ENCODE assay signal across 8 cellular contexts in genomic region chr18:12376718-12377555, GRCh38. TPM values are rescaled to one million over a fixed set of nuclear protein-coding genes. Genes with fewer than 3 reads are reported as not detected.
A peak's percentile ranks its signal among the peaks of the same experiment; 100 is the strongest.
DNase-seq lines count a peak whose midpoint lies in the region; ATAC-seq and TF ChIP-seq lines count a peak whose summit lies in the region.

Gene AFG3L2 (minus strand): TSS chr18:12377227. CDS start chr18:12377082, 145 bp downstream.

- peak; percentile 94 for ATAC-seq in GM21737 (IDR thresholded peaks at IDR 0.05; ENCODE audit: unreplicated experiment)

- H3K36me3 Mint-ChIP-seq in activated T-cell treated with anti-CD3 and anti-CD28 coated beads, Interleukin-2, amount 50 U/mL, for 24 hours (ENCODE audit: low read depth) = peaks cover 47% of the 10 kb centered on the region

- no peaks in the 10 kb centered on the region for H3K27me3 Mint-ChIP-seq in activated T-cell treated with anti-CD3 and anti-CD28 coated beads, Interleukin-2, amount 50 U/mL, for 24 hours

- DNase-seq in DMS53 treated with DMSO at 0.1 percent for 48 hours (lab: John Stamatoyannopoulos, UW; ENCODE audit: unreplicated experiment) (peak; percentile 99), KG1 (lab: John Stamatoyannopoulos, UW) (peak; percentile 99), erythroblast (lab: John Stamatoyannopoulos, UW) (peak; percentile 100)
- DNase-seq in activated T-cell treated with anti-CD3 and anti-CD28 coated beads, Interleukin-2, amount 50 U/mL, for 24 hours = peak; percentile 100
- DNase-seq in stimulated activated CD8-positive, alpha-beta memory T cell treated with anti-CD3 and anti-CD28 coated beads, Interleukin-4, amount 100 ng/mL, for 48 hours = peak; percentile 100

- no peaks in the 10 kb centered on the region for H3K36me3 ChIP-seq in mucosa of stomach (ENCODE audit: control insufficient read depth, insufficient read depth, low read length)

- peaks cover 40% of the 10 kb centered on the region for H3K4me1 ChIP-seq in mucosa of stomach (ENCODE audit: control insufficient read depth, insufficient read depth, low read length)

- H3K9me3 ChIP-seq in mucosa of stomach (ENCODE audit: control insufficient read depth, low read length) = no peaks in the 10 kb centered on the region

- TF ChIP-seq POLR2A in erythroblast (IDR thresholded peaks at IDR 0.05; ENCODE audit: low read length) = peak; percentile 97

- peak within 1 kb of the TSS; percentile 93 for H3K4me3 Mint-ChIP-seq in activated T-cell treated with anti-CD3 and anti-CD28 coated beads, Interleukin-2, amount 50 U/mL, for 24 hours

- H3K4me3 ChIP-seq in mucosa of stomach (ENCODE audit: low read length) = peak within 1 kb of the TSS; percentile 92

- H3K4me1 Mint-ChIP-seq in activated T-cell treated with anti-CD3 and anti-CD28 coated beads, Interleukin-2, amount 50 U/mL, for 24 hours (ENCODE audit: low read depth) = peaks cover 41% of the 10 kb centered on the region

- H3K9ac ChIP-seq in mucosa of stomach (ENCODE audit: low read length) = peak within 1 kb of the TSS; percentile 94

- peak within 1 kb of the TSS; percentile 98 for H3K27ac Mint-ChIP-seq in activated T-cell treated with anti-CD3 and anti-CD28 coated beads, Interleukin-2, amount 50 U/mL, for 24 hours

- no peaks in the 10 kb centered on the region for H3K27me3 ChIP-seq in mucosa of stomach (ENCODE audit: control insufficient read depth, insufficient read depth, low read length)

- no peaks in the 10 kb centered on the region for H3K9me3 Mint-ChIP-seq in activated T-cell treated with anti-CD3 and anti-CD28 coated beads, Interleukin-2, amount 50 U/mL, for 24 hours

TF ChIP-seq in PFSK-1, 5 proteins besides CTCF, POLR2A, EP300 and RAD21:
- TF ChIP-seq, protein P1, sequence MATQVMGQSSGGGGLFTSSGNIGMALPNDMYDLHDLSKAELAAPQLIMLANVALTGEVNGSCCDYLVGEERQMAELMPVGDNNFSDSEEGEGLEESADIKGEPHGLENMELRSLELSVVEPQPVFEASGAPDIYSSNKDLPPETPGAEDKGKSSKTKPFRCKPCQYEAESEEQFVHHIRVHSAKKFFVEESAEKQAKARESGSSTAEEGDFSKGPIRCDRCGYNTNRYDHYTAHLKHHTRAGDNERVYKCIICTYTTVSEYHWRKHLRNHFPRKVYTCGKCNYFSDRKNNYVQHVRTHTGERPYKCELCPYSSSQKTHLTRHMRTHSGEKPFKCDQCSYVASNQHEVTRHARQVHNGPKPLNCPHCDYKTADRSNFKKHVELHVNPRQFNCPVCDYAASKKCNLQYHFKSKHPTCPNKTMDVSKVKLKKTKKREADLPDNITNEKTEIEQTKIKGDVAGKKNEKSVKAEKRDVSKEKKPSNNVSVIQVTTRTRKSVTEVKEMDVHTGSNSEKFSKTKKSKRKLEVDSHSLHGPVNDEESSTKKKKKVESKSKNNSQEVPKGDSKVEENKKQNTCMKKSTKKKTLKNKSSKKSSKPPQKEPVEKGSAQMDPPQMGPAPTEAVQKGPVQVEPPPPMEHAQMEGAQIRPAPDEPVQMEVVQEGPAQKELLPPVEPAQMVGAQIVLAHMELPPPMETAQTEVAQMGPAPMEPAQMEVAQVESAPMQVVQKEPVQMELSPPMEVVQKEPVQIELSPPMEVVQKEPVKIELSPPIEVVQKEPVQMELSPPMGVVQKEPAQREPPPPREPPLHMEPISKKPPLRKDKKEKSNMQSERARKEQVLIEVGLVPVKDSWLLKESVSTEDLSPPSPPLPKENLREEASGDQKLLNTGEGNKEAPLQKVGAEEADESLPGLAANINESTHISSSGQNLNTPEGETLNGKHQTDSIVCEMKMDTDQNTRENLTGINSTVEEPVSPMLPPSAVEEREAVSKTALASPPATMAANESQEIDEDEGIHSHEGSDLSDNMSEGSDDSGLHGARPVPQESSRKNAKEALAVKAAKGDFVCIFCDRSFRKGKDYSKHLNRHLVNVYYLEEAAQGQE (IDR thresholded peaks at IDR 0.05; ENCODE audit: insufficient read depth in 1 of 2, low read depth in 2 of 2, low read length in 2 of 2) = 0 out of 4 replicates have a peak, but pooled peaks of 1 of the 2 experiments have one; percentile 34
- peak; percentile 62 for TF ChIP-seq FOXP2 (optimal IDR thresholded peaks at IDR 0.05; ENCODE audit: borderline replicate concordance, extremely low read depth, extremely low read length, insufficient read depth)
- 0 out of 2 replicates have a peak, but pooled peaks have one; percentile 55 for TF ChIP-seq SIN3A (IDR thresholded peaks at IDR 0.05; ENCODE audit: borderline replicate concordance, insufficient read depth, low read length)
- 0 out of 2 replicates have a peak, but pooled peaks have one; percentile 11 for TF ChIP-seq POLR2AphosphoS5 (IDR thresholded peaks at IDR 0.05; ENCODE audit: low read depth, low read length)
- TF ChIP-seq TAF1 (IDR thresholded peaks at IDR 0.05; ENCODE audit: borderline replicate concordance, insufficient read depth, low read length) = peak; percentile 82

RNA-seq across cellular contexts. Expression of gene AFG3L2, which starts in this region (rescaled TPM):
- 52.7 TPM for polyA plus RNA-seq in PFSK-1 (2012; ENCODE audit: insufficient read length, low read depth)

Comparison
In these comparisons a context has a peak if more than half of its experiments do, and no peak if none do; other contexts are left out.
1. Peak in every context shown above with its lines: DNase-seq, ATAC-seq and H3K4me3 ChIP-seq.